In genomic region chr20:11890331-11891080, GRCh38 we compare ENCODE assay signal across 1 cellular context.
TF ChIP-seq lines count a peak whose summit lies in the region.

No MANE protein-coding gene starts in this region.

TF ChIP-seq in HepG2, 621 proteins besides CTCF, POLR2A, EP300 and RAD21 (continued from another document and continues in another):
- TF ChIP-seq, protein P1, sequence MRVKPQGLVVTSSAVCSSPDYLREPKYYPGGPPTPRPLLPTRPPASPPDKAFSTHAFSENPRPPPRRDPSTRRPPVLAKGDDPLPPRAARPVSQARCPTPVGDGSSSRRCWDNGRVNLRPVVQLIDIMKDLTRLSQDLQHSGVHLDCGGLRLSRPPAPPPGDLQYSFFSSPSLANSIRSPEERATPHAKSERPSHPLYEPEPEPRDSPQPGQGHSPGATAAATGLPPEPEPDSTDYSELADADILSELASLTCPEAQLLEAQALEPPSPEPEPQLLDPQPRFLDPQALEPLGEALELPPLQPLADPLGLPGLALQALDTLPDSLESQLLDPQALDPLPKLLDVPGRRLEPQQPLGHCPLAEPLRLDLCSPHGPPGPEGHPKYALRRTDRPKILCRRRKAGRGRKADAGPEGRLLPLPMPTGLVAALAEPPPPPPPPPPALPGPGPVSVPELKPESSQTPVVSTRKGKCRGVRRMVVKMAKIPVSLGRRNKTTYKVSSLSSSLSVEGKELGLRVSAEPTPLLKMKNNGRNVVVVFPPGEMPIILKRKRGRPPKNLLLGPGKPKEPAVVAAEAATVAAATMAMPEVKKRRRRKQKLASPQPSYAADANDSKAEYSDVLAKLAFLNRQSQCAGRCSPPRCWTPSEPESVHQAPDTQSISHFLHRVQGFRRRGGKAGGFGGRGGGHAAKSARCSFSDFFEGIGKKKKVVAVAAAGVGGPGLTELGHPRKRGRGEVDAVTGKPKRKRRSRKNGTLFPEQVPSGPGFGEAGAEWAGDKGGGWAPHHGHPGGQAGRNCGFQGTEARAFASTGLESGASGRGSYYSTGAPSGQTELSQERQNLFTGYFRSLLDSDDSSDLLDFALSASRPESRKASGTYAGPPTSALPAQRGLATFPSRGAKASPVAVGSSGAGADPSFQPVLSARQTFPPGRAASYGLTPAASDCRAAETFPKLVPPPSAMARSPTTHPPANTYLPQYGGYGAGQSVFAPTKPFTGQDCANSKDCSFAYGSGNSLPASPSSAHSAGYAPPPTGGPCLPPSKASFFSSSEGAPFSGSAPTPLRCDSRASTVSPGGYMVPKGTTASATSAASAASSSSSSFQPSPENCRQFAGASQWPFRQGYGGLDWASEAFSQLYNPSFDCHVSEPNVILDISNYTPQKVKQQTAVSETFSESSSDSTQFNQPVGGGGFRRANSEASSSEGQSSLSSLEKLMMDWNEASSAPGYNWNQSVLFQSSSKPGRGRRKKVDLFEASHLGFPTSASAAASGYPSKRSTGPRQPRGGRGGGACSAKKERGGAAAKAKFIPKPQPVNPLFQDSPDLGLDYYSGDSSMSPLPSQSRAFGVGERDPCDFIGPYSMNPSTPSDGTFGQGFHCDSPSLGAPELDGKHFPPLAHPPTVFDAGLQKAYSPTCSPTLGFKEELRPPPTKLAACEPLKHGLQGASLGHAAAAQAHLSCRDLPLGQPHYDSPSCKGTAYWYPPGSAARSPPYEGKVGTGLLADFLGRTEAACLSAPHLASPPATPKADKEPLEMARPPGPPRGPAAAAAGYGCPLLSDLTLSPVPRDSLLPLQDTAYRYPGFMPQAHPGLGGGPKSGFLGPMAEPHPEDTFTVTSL (CRISPR knock-in tag; IDR thresholded peaks at IDR 0.05; ENCODE audit: borderline replicate concordance): no peak
- TF ChIP-seq, protein P2, sequence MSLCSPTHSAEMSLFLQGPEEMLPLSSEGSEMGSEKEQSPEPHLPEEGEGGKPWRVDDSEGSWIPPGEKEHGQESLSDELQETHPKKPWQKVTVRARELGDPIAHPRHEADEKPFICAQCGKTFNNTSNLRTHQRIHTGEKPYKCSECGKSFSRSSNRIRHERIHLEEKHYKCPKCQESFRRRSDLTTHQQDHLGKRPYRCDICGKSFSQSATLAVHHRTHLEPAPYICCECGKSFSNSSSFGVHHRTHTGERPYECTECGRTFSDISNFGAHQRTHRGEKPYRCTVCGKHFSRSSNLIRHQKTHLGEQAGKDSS (CRISPR knock-in tag; IDR thresholded peaks at IDR 0.05; ENCODE audit: borderline replicate concordance, low read depth): peak; percentile 29; the same call in 1 of the 2 replicates
- TF ChIP-seq NR2C2 (CRISPR knock-in tag; IDR thresholded peaks at IDR 0.05; ENCODE audit: borderline replicate concordance): 0 out of 2 replicates have a peak, but pooled peaks have one; percentile 34
- peak; percentile 57; the same call in 1 of the 2 replicates for TF ChIP-seq RFX1 (IDR thresholded peaks at IDR 0.05)
- peak; percentile 75; the same call in 1 of the 2 replicates for TF ChIP-seq CSRNP2 (CRISPR knock-in tag; conservative IDR thresholded peaks at IDR 0.05; ENCODE audit: low read depth)
- no peak for TF ChIP-seq REXO4 (CRISPR knock-in tag; IDR thresholded peaks at IDR 0.05; ENCODE audit: borderline replicate concordance)
- TF ChIP-seq KDM2A (CRISPR knock-in tag; IDR thresholded peaks at IDR 0.05; ENCODE audit: borderline replicate concordance, low read depth): peak; percentile 33; the same call in 1 of the 2 replicates
- TF ChIP-seq ZNF674 (CRISPR knock-in tag; IDR thresholded peaks at IDR 0.05; ENCODE audit: low read depth): peak; percentile 86; the same call in 1 of the 2 replicates
- TF ChIP-seq TEF (CRISPR knock-in tag; IDR thresholded peaks at IDR 0.05): peak; percentile 50; the same call in 1 of the 2 replicates
- peak; percentile 78 for TF ChIP-seq TOPORS (CRISPR knock-in tag; IDR thresholded peaks at IDR 0.05)
- TF ChIP-seq, protein P3, sequence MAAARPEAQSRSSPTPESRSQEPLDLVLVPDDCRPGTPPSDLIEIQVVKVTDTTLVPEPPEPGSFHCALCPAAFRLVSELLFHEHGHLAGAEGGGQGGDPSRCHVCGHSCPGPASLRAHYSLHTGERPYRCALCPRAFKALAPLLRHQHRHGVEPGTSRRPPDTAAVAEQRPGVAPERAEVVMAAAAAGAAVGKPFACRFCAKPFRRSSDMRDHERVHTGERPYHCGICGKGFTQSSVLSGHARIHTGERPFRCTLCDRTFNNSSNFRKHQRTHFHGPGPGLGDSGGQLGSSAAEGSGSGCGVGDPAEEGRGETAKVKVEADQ (CRISPR knock-in tag; IDR thresholded peaks at IDR 0.05; ENCODE audit: borderline replicate concordance): no peak
- TF ChIP-seq TOE1 (CRISPR knock-in tag; IDR thresholded peaks at IDR 0.05): no peak
- TF ChIP-seq FOXA3 (CRISPR knock-in tag; IDR thresholded peaks at IDR 0.05): peak; percentile 48; the same call in 1 of the 2 replicates
- TF ChIP-seq ZNF629 (CRISPR knock-in tag; conservative IDR thresholded peaks at IDR 0.05): 0 out of 2 replicates have a peak, but pooled peaks have one; percentile 15
- TF ChIP-seq ZNF772 (CRISPR knock-in tag; IDR thresholded peaks at IDR 0.05): peak; percentile 13; the same call in 1 of the 2 replicates
- no peak for TF ChIP-seq KLF11 (CRISPR knock-in tag; IDR thresholded peaks at IDR 0.05)
- TF ChIP-seq, protein P4, sequence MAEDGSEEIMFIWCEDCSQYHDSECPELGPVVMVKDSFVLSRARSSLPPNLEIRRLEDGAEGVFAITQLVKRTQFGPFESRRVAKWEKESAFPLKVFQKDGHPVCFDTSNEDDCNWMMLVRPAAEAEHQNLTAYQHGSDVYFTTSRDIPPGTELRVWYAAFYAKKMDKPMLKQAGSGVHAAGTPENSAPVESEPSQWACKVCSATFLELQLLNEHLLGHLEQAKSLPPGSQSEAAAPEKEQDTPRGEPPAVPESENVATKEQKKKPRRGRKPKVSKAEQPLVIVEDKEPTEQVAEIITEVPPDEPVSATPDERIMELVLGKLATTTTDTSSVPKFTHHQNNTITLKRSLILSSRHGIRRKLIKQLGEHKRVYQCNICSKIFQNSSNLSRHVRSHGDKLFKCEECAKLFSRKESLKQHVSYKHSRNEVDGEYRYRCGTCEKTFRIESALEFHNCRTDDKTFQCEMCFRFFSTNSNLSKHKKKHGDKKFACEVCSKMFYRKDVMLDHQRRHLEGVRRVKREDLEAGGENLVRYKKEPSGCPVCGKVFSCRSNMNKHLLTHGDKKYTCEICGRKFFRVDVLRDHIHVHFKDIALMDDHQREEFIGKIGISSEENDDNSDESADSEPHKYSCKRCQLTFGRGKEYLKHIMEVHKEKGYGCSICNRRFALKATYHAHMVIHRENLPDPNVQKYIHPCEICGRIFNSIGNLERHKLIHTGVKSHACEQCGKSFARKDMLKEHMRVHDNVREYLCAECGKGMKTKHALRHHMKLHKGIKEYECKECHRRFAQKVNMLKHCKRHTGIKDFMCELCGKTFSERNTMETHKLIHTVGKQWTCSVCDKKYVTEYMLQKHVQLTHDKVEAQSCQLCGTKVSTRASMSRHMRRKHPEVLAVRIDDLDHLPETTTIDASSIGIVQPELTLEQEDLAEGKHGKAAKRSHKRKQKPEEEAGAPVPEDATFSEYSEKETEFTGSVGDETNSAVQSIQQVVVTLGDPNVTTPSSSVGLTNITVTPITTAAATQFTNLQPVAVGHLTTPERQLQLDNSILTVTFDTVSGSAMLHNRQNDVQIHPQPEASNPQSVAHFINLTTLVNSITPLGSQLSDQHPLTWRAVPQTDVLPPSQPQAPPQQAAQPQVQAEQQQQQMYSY (CRISPR knock-in tag; IDR thresholded peaks at IDR 0.05): no peak
- peak; percentile 60 for TF ChIP-seq TEAD3 (CRISPR knock-in tag; optimal IDR thresholded peaks at IDR 0.05; ENCODE audit: borderline replicate concordance)
- peak; percentile 92; the same call in 1 of the 2 replicates for TF ChIP-seq ZMAT3 (CRISPR knock-in tag; conservative IDR thresholded peaks at IDR 0.05)
- peak; percentile 42; the same call in 1 of the 2 replicates for TF ChIP-seq CBFB (CRISPR knock-in tag; IDR thresholded peaks at IDR 0.05)
- TF ChIP-seq ZNF225 (CRISPR knock-in tag; IDR thresholded peaks at IDR 0.05): no peak
- TF ChIP-seq ELF3 (CRISPR knock-in tag; IDR thresholded peaks at IDR 0.05): peak; percentile 39
- TF ChIP-seq SALL2 (CRISPR knock-in tag; IDR thresholded peaks at IDR 0.05): peak; percentile 70; the same call in 1 of the 2 replicates
- TF ChIP-seq ZIK1 (CRISPR knock-in tag; IDR thresholded peaks at IDR 0.05; ENCODE audit: borderline replicate concordance, low read depth): peak; percentile 68; the same call in 1 of the 2 replicates
- TF ChIP-seq ZNF687 (CRISPR knock-in tag; IDR thresholded peaks at IDR 0.05): peak; percentile 70
- TF ChIP-seq THAP11 (CRISPR knock-in tag; IDR thresholded peaks at IDR 0.05): peak; percentile 73
- no peak for TF ChIP-seq ZNF256 (CRISPR knock-in tag; conservative IDR thresholded peaks at IDR 0.05)
- TF ChIP-seq, protein P5, sequence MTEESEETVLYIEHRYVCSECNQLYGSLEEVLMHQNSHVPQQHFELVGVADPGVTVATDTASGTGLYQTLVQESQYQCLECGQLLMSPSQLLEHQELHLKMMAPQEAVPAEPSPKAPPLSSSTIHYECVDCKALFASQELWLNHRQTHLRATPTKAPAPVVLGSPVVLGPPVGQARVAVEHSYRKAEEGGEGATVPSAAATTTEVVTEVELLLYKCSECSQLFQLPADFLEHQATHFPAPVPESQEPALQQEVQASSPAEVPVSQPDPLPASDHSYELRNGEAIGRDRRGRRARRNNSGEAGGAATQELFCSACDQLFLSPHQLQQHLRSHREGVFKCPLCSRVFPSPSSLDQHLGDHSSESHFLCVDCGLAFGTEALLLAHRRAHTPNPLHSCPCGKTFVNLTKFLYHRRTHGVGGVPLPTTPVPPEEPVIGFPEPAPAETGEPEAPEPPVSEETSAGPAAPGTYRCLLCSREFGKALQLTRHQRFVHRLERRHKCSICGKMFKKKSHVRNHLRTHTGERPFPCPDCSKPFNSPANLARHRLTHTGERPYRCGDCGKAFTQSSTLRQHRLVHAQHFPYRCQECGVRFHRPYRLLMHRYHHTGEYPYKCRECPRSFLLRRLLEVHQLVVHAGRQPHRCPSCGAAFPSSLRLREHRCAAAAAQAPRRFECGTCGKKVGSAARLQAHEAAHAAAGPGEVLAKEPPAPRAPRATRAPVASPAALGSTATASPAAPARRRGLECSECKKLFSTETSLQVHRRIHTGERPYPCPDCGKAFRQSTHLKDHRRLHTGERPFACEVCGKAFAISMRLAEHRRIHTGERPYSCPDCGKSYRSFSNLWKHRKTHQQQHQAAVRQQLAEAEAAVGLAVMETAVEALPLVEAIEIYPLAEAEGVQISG (CRISPR knock-in tag; IDR thresholded peaks at IDR 0.05): peak; percentile 67
- TF ChIP-seq NKX3-1 (CRISPR knock-in tag; IDR thresholded peaks at IDR 0.05): 0 out of 2 replicates have a peak, but pooled peaks have one; percentile 50
- no peak for TF ChIP-seq ZNF850 (CRISPR knock-in tag; conservative IDR thresholded peaks at IDR 0.05)
- TF ChIP-seq, protein P6, sequence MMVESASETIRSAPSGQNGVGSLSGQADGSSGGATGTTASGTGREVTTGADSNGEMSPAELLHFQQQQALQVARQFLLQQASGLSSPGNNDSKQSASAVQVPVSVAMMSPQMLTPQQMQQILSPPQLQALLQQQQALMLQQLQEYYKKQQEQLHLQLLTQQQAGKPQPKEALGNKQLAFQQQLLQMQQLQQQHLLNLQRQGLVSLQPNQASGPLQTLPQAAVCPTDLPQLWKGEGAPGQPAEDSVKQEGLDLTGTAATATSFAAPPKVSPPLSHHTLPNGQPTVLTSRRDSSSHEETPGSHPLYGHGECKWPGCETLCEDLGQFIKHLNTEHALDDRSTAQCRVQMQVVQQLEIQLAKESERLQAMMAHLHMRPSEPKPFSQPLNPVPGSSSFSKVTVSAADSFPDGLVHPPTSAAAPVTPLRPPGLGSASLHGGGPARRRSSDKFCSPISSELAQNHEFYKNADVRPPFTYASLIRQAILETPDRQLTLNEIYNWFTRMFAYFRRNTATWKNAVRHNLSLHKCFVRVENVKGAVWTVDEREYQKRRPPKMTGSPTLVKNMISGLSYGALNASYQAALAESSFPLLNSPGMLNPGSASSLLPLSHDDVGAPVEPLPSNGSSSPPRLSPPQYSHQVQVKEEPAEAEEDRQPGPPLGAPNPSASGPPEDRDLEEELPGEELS (CRISPR knock-in tag; IDR thresholded peaks at IDR 0.05): no peak
- TF ChIP-seq HOXA7 (CRISPR knock-in tag; IDR thresholded peaks at IDR 0.05): no peak
- TF ChIP-seq TARDBP (CRISPR knock-in tag; IDR thresholded peaks at IDR 0.05): 0 out of 2 replicates have a peak, but pooled peaks have one; percentile 27
- no peak for TF ChIP-seq ZNF660 (CRISPR knock-in tag; IDR thresholded peaks at IDR 0.05; ENCODE audit: borderline replicate concordance, low read depth)
